Comparison of ENCODE assay signal across 8 cellular contexts in genomic region chr3:39668420-39668819, GRCh38.
DNase-seq lines count a peak whose midpoint lies in the region; ATAC-seq and TF ChIP-seq lines count a peak whose summit lies in the region.

No MANE protein-coding gene starts in this region.

- H3K36me3 ChIP-seq in breast epithelium (no peaks in the 10 kb centered on the region), aorta (ENCODE audit: control insufficient read depth in 1 of 2, insufficient read depth in 2 of 2, low read length in 1 of 2) (no peaks in the 10 kb centered on the region)

- TF ChIP-seq POLR2A in breast epithelium (IDR thresholded peaks at IDR 0.05), result no peak

- 17 to 18% methylated on average over 5 of the region's 5 CpGs for WGBS in aorta, 2 donors

- H3K9me3 ChIP-seq in breast epithelium (no peaks in the 10 kb centered on the region), aorta (ENCODE audit: control insufficient read depth, low read length) (no peaks in the 10 kb centered on the region)

- no peaks in the 10 kb centered on the region for H3K27me3 ChIP-seq in breast epithelium
- H3K27me3 ChIP-seq in aorta (ENCODE audit: control insufficient read depth in 1 of 2, insufficient read depth in 2 of 2, low read length in 1 of 2), result peaks cover 0 to 4% of the 10 kb centered on the region in 2 donors

- TF ChIP-seq CTCF in breast epithelium (IDR thresholded peaks at IDR 0.05), result peak in 2 of 3 donors; percentile 13 to 32

- H3K4me1 ChIP-seq in breast epithelium (no peaks in the 10 kb centered on the region), aorta (ENCODE audit: control insufficient read depth in 1 of 2, insufficient read depth in 2 of 2, low read length in 2 of 2) (no peaks in the 10 kb centered on the region)

- H3K4me3 ChIP-seq in breast epithelium (no peak overlapping the region), aorta (ENCODE audit: low read length in 2 of 2) (no peak overlapping the region)

- intact Hi-C loops in breast epithelium (cut with DNase I; ENCODE audit: low total_unique reads) (no loop called here), aorta (cut with DNase I) (no loop called here)

- peak; percentile 69 for ATAC-seq in HG02678 (IDR thresholded peaks at IDR 0.05; ENCODE audit: unreplicated experiment)
- no peak for ATAC-seq in aorta (ENCODE audit: low FRiP score)

- DNase-seq in DMS153 (lab: John Stamatoyannopoulos, UW), result peak; percentile 5
- DNase-seq in DMS153 treated with DMSO at 0.1 percent for 48 hours (lab: John Stamatoyannopoulos, UW; ENCODE audit: unreplicated experiment), result no peak
- DNase-seq in NCI-H774 (lab: John Stamatoyannopoulos, UW), result peak; percentile 9
- no peak for DNase-seq in breast epithelium (ENCODE audit: low spot score in 2 of 2)
- DNase-seq in medulla oblongata (ENCODE audit: extremely low spot score), result peak; percentile 62
- DNase-seq in aorta, result no peak
- DNase-seq in activated T-cell treated with anti-CD3 and anti-CD28 coated beads, Interleukin-2, amount 50 U/mL, for 48 hours, result no peak

- no peak overlapping the region for H3K27ac ChIP-seq in breast epithelium
- H3K27ac ChIP-seq in aorta (ENCODE audit: low read depth in 1 of 2, low read length in 2 of 2), result no peak overlapping the region

Comparison
In these comparisons a context has a peak if more than half of its experiments do, and no peak if none do; other contexts are left out.
1. DNase-seq: peak in DMS153 (single experiment), NCI-H774 (single experiment) and medulla oblongata (single experiment); none in DMS153 treated with DMSO at 0.1 percent for 48 hours (single experiment), breast epithelium (0 of 2), aorta (0 of 2) and activated T-cell treated with anti-CD3 and anti-CD28 coated beads, Interleukin-2, amount 50 U/mL, for 48 hours (0 of 2).